ENCODE assay signal across 22 cellular contexts in genomic region chr15:55518641-55519040, GRCh38. TPM values are rescaled to one million over a fixed set of nuclear protein-coding genes. Genes with fewer than 3 reads are reported as not detected.
DNase-seq lines count a peak whose midpoint lies in the region; ATAC-seq and TF ChIP-seq lines count a peak whose summit lies in the region.
"Had no signal": no experiment of that assay in that cellular context is flagged by ENCODE, and none has a peak within 500 bp of the region (broad histone marks: within the 10 kb centered on the region; RNA-seq: fewer than 3 reads in every experiment).

No MANE protein-coding gene starts in this region.

- H3K9me2 ChIP-seq in GM23248 (ENCODE audit: insufficient read depth), result no peaks in the 10 kb centered on the region

- H3K9ac ChIP-seq in GM23248, result no peak overlapping the region

- H2AFZ ChIP-seq in GM23248, result no peak overlapping the region

- no peak overlapping the region for H3K4me2 ChIP-seq in GM23248 (ENCODE audit: unreplicated experiment)

- no peaks in the 10 kb centered on the region for H3K36me3 Mint-ChIP-seq in progenitor cell of endocrine pancreas (ENCODE audit: insufficient read depth)
- no peaks in the 10 kb centered on the region for H3K36me3 Mint-ChIP-seq in activated CD4-positive, alpha-beta memory T cell treated with anti-CD3 and anti-CD28 coated beads, Interleukin-2, amount 10 ng/mL, durations not matched to agents 7 days and 5 days (ENCODE audit: low read depth)
- H3K36me3 Mint-ChIP-seq: CD8-positive, alpha-beta T cell; naive B cell had no signal

- H3K4me1 Mint-ChIP-seq in progenitor cell of endocrine pancreas (ENCODE audit: low read depth), result no peaks in the 10 kb centered on the region
- H3K4me1 Mint-ChIP-seq in activated CD4-positive, alpha-beta memory T cell treated with anti-CD3 and anti-CD28 coated beads, Interleukin-2, amount 10 ng/mL, durations not matched to agents 7 days and 5 days, result peaks cover 12% of the 10 kb centered on the region
- H3K4me1 Mint-ChIP-seq: naive B cell, T-helper 17 cell had no signal

- no peak overlapping the region for H3K27ac ChIP-seq in GM23248
- H3K27ac ChIP-seq: dorsolateral prefrontal cortex, HL-60, upper lobe of right lung had no signal

- H3K36me3 ChIP-seq in GM23248 (ENCODE audit: low read depth), result no peaks in the 10 kb centered on the region
- H3K36me3 ChIP-seq: upper lobe of right lung had no signal

- no peaks in the 10 kb centered on the region for H3K4me1 ChIP-seq in GM23248 (ENCODE audit: insufficient read depth)
- H3K4me1 ChIP-seq: upper lobe of right lung had no signal

- H3F3A ChIP-seq in GM23248 (ENCODE audit: insufficient read depth), result no peaks in the 10 kb centered on the region

- no peaks in the 10 kb centered on the region for H3K9me3 ChIP-seq in GM23248 (ENCODE audit: low read depth)
- H3K9me3 ChIP-seq: upper lobe of right lung had no signal

- H3K27me3 Mint-ChIP-seq in progenitor cell of endocrine pancreas, result peaks cover 7% of the 10 kb centered on the region
- H3K27me3 Mint-ChIP-seq in activated CD4-positive, alpha-beta memory T cell treated with anti-CD3 and anti-CD28 coated beads, Interleukin-2, amount 10 ng/mL, durations not matched to agents 7 days and 5 days, result peaks cover 21% of the 10 kb centered on the region

- DNase-seq in GM23248, result peak; percentile 13
- peak; percentile 9 for DNase-seq in OCI-M1 (lab: John Stamatoyannopoulos, UW)
- DNase-seq in epithelial cell of proximal tubule (ENCODE audit: low read depth), result no peak
- DNase-seq in progenitor cell of endocrine pancreas (ENCODE audit: low spot score, unreplicated experiment), result no peak
- no peak for DNase-seq in NCI-H2029 treated with DMSO at 0.1 percent for 48 hours (lab: John Stamatoyannopoulos, UW)
- no peak for DNase-seq in AG20443 (ENCODE audit: low spot score)
- DNase-seq in activated CD4-positive, alpha-beta memory T cell treated with anti-CD3 and anti-CD28 coated beads, Interleukin-2, amount 10 ng/mL, durations not matched to agents 7 days and 5 days, result no peak
- DNase-seq: activated CD4-positive, CD25-positive, alpha-beta regulatory T cell; activated effector memory CD4-positive, alpha-beta T cell treated with anti-CD3 and anti-CD28 coated beads, Interleukin-2, amount 50 U/mL, for 16 hours; anterior cingulate cortex; CD8-positive, alpha-beta T cell; dorsolateral prefrontal cortex; naive B cell; NCI-H1092 treated with DMSO at 0.1 percent for 48 hours; stimulated activated CD4-positive, alpha-beta T cell treated with anti-CD3 and anti-CD28 coated beads, Interleukin-15, amount 100 ng/mL, for 24 hours; T-helper 17 cell; upper lobe of right lung had no signal

- ATAC-seq in HG02852 (IDR thresholded peaks at IDR 0.05; ENCODE audit: unreplicated experiment), result no peak
- ATAC-seq: CD8-positive, alpha-beta T cell; K562; Right ventricle myocardium inferior; T-helper 17 cell; upper lobe of right lung had no signal

- in situ Hi-C loops in GM23248 (cut with MboI), result no loop called here

- CTCF ChIA-PET in activated CD4-positive, alpha-beta memory T cell treated with anti-CD3 and anti-CD28 coated beads, Interleukin-2, amount 10 ng/mL, durations not matched to agents 7 days and 5 days (lab: Charles Lee), result interaction anchor here (1.8 kb wide), 1 partner anchor 8 kb away, joined by 7 read pairs; no protein-coding TSS in a partner anchor

- POLR2A ChIA-PET in activated CD4-positive, alpha-beta memory T cell treated with anti-CD3 and anti-CD28 coated beads, Interleukin-2, amount 10 ng/mL, durations not matched to agents 7 days and 5 days (lab: Charles Lee), result no interaction called here

- H3K79me2 ChIP-seq in GM23248 (ENCODE audit: insufficient read depth), result no peaks in the 10 kb centered on the region

- no peaks in the 10 kb centered on the region for H3K27me3 ChIP-seq in GM23248 (replicated peaks; ENCODE audit: insufficient read depth)
- H3K27me3 ChIP-seq: dorsolateral prefrontal cortex, upper lobe of right lung had no signal

- TF ChIP-seq CTCF in epithelial cell of proximal tubule (conservative IDR thresholded peaks at IDR 0.05; ENCODE audit: low read depth, low read length) (peak; percentile 42), progenitor cell of endocrine pancreas (IDR thresholded peaks at IDR 0.05; ENCODE audit: unreplicated experiment) (peak; percentile 45)

- no peak overlapping the region for H3K27ac Mint-ChIP-seq in progenitor cell of endocrine pancreas
- H3K27ac Mint-ChIP-seq in activated CD4-positive, alpha-beta memory T cell treated with anti-CD3 and anti-CD28 coated beads, Interleukin-2, amount 10 ng/mL, durations not matched to agents 7 days and 5 days, result no peak overlapping the region
- H3K27ac Mint-ChIP-seq: CD8-positive, alpha-beta T cell; naive B cell; stimulated activated naive CD8-positive, alpha-beta T cell treated with anti-CD3 and anti-CD28 coated beads, Interleukin-15, Interleukin-2, amounts not matched to agents 100 ng/mL and 50 ng/mL, for 24 hours; T-helper 17 cell had no signal

- no peak overlapping the region for H3K4me3 ChIP-seq in GM23248
- H3K4me3 ChIP-seq in epithelial cell of proximal tubule (ENCODE audit: low read depth, low read length), result no peak overlapping the region
- H3K4me3 ChIP-seq: dorsolateral prefrontal cortex, K562, upper lobe of right lung had no signal

- H3K4me3 Mint-ChIP-seq in progenitor cell of endocrine pancreas (ENCODE audit: low read depth), result no peak overlapping the region
- H3K4me3 Mint-ChIP-seq in activated CD4-positive, alpha-beta memory T cell treated with anti-CD3 and anti-CD28 coated beads, Interleukin-2, amount 10 ng/mL, durations not matched to agents 7 days and 5 days, result no peak overlapping the region
- H3K4me3 Mint-ChIP-seq: CD8-positive, alpha-beta T cell; naive B cell; stimulated activated naive CD8-positive, alpha-beta T cell treated with anti-CD3 and anti-CD28 coated beads, Interleukin-15, Interleukin-2, amounts not matched to agents 100 ng/mL and 50 ng/mL, for 24 hours; T-helper 17 cell had no signal

- no peaks in the 10 kb centered on the region for H4K20me1 ChIP-seq in GM23248 (ENCODE audit: insufficient read depth)

- WGBS in GM23248 (ENCODE audit: low coverage in 1 of 2, low lambda C conversion rate in 2 of 2, missing lambda C conversion rate in 2 of 2), 2 experiments, result 35 to 56% methylated on average over 2 of the region's 2 CpGs

- H3K9me3 Mint-ChIP-seq in progenitor cell of endocrine pancreas (ENCODE audit: low read depth), result peaks cover 20% of the 10 kb centered on the region
- H3K9me3 Mint-ChIP-seq in activated CD4-positive, alpha-beta memory T cell treated with anti-CD3 and anti-CD28 coated beads, Interleukin-2, amount 10 ng/mL, durations not matched to agents 7 days and 5 days, result no peaks in the 10 kb centered on the region
- H3K9me3 Mint-ChIP-seq: CD8-positive, alpha-beta T cell; stimulated activated naive CD8-positive, alpha-beta T cell treated with anti-CD3 and anti-CD28 coated beads, Interleukin-15, Interleukin-2, amounts not matched to agents 100 ng/mL and 50 ng/mL, for 24 hours had no signal

RNA-seq across cellular contexts. Expression of gene DNAAF4, which starts 10.6 kb away (rescaled TPM):
- 1.1 and 2.5 TPM in 2 replicates for total RNA-seq in GM23248 (2014; rRNA removed; shearing (Covaris generic))
- 4.0 and 5.8 TPM in 2 replicates for polyA plus RNA-seq in GM23248 (2016; fragmentation: Nextera tagmentation; extraction: Ambion mirVana)
- total RNA-seq in epithelial cell of proximal tubule, result 3.3 and 5.3 TPM in 2 replicates
- total RNA-seq in progenitor cell of endocrine pancreas, result 9.3 and 10.6 TPM in 2 replicates
- not detected for total RNA-seq in activated CD4-positive, alpha-beta memory T cell treated with anti-CD3 and anti-CD28 coated beads, Interleukin-2, amount 10 ng/mL, durations not matched to agents 7 days and 5 days
- total RNA-seq: CD8-positive, alpha-beta T cell had no signal

Comparison
In these comparisons a context has a peak if more than half of its experiments do, and no peak if none do; other contexts are left out.
1. DNase-seq: peak in GM23248 (single experiment) and OCI-M1 (single experiment); none in epithelial cell of proximal tubule (single experiment), progenitor cell of endocrine pancreas (single experiment), NCI-H2029 treated with DMSO at 0.1 percent for 48 hours (single experiment), AG20443 (single experiment) and activated CD4-positive, alpha-beta memory T cell treated with anti-CD3 and anti-CD28 coated beads, Interleukin-2, amount 10 ng/mL, durations not matched to agents 7 days and 5 days (single experiment).